Comparison of ENCODE assay signal across 21 cellular contexts in genomic region chr1:117782056-117782455, GRCh38.
"Had no signal": no experiment of that assay in that cellular context is flagged by ENCODE, and none has a peak within 500 bp of the region (broad histone marks: within the 10 kb centered on the region; RNA-seq: fewer than 3 reads in every experiment).

No MANE protein-coding gene starts in this region.

- H3K27ac ChIP-seq: body of pancreas, colonic mucosa, neutrophil, transverse colon had no signal

- ATAC-seq: activated CD8-positive, alpha-beta T cell treated with anti-CD3 and anti-CD28 coated beads, Interleukin-2, amount 10 ng/mL, durations not matched to agents 7 days and 5 days; body of pancreas; esophagus mucosa; mucosa of descending colon; naive thymus-derived CD4-positive, alpha-beta T cell had no signal

- H3K27me3 ChIP-seq: body of pancreas, colonic mucosa, neutrophil, transverse colon had no signal

- H3K4me1 ChIP-seq: body of pancreas, colonic mucosa had no signal

- DNase-seq: activated B cell treated with CpG ODN at 0.5 μM for 24 hours; activated CD4-positive, alpha-beta T cell treated with anti-CD3 and anti-CD28 coated beads for 48 hours; activated CD8-positive, alpha-beta memory T cell treated with anti-CD3 and anti-CD28 coated beads, Interleukin-2, amount 50 U/mL, for 48 hours; activated CD8-positive, alpha-beta T cell treated with anti-CD3 and anti-CD28 coated beads, Interleukin-2, amount 10 ng/mL, durations not matched to agents 7 days and 5 days; activated gamma-delta T cell treated with Interleukin-2 at 50 U/mL for 16 hours; activated naive CD8-positive, alpha-beta T cell treated with anti-CD3 and anti-CD28 coated beads for 36 hours; amygdala; body of pancreas; central memory CD4-positive, alpha-beta T cell; colonic mucosa; mucosa of descending colon; naive thymus-derived CD4-positive, alpha-beta T cell; posterior cingulate gyrus; retina; stimulated activated CD4-positive, alpha-beta T cell treated with anti-CD3 and anti-CD28 coated beads, Interleukin-4, amount 100 ng/mL, for 24 hours; stimulated activated naive CD4-positive, alpha-beta T cell treated with Interleukin-2 at 50 U/mL for 16 hours; substantia nigra; transverse colon had no signal

- H3K4me3 ChIP-seq: body of pancreas, colonic mucosa, lung, mucosa of descending colon, transverse colon had no signal

- H3K9me3 ChIP-seq: body of pancreas, colonic mucosa, mucosa of descending colon, neutrophil, transverse colon had no signal

- H3K36me3 ChIP-seq: colonic mucosa, neutrophil, transverse colon had no signal
